In the genomic region with DNA sequence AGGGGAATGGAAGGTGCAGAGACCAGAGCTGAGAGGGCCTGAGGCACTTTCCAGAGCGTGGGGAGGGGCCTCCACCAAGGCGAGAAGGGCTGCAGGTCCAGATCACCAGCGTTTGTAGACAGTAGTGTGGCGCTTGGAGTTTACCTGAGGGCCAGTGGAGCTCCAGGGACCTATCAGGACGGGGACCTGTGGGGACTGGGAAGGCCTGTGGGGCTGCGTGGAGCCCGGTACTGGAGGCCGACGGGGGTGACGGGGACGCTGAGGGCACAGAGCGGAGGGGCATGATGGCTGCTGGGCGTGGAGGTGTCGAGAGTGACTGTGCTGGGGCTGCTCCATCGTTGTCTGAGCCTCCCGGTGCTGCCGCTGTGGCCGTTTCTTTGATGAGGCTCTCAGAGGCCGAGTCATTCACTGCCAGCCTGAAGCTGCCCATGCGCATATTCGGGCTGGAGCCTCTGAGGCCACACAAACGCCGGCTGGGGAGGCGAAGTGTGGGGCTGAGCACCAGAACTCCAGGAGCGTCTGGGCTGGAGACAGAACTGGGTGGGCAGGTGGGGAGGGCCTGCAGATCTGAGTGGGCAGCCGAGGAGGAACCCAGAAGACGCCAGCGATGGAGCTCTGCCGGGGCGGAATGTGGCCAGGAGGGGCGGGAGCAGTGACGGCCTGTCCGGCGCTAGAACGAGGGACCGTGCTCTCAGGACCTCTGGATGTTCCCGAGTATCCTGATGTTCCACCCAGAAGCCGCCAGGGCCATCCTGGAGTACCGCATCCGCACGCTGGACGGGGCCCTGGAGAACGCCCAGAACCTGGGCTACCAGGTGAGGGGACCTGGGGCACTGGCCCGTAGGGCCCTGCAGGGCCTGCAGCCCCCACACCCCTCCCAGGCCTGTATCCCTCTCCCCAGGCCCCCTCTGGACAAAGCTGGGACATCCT, we compare ENCODE assay signal across 1 cellular context.
TF ChIP-seq lines count a peak whose summit lies in the region.

No MANE protein-coding gene starts in this region.

TF ChIP-seq in H1, 55 proteins besides CTCF, POLR2A, EP300 and RAD21:
- TF ChIP-seq, protein P1, sequence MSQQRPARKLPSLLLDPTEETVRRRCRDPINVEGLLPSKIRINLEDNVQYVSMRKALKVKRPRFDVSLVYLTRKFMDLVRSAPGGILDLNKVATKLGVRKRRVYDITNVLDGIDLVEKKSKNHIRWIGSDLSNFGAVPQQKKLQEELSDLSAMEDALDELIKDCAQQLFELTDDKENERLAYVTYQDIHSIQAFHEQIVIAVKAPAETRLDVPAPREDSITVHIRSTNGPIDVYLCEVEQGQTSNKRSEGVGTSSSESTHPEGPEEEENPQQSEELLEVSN (IDR thresholded peaks at IDR 0.05), result peak; percentile 41; the same call in 1 of the 2 replicates
- TF ChIP-seq EZH2 (IDR thresholded peaks at IDR 0.05; ENCODE audit: low read depth, low read length, severe bottlenecking) (no peak), POU5F1 (IDR thresholded peaks at IDR 0.05; ENCODE audit: low read depth, low read length) (peak; percentile 95), GABPA (IDR thresholded peaks at IDR 0.05; ENCODE audit: borderline replicate concordance, insufficient read depth, low read length) (peak; percentile 73; the same call in 1 of the 2 replicates), MAFK (IDR thresholded peaks at IDR 0.05; ENCODE audit: low read depth, low read length) (no peak), RBBP5 (IDR thresholded peaks at IDR 0.05; ENCODE audit: borderline replicate concordance, low read depth, low read length) (no peak; the same call in 1 of the 2 replicates), HDAC2 (IDR thresholded peaks at IDR 0.05; ENCODE audit: borderline replicate concordance in 1 of 2, low read depth in 2 of 2, low read length in 2 of 2) (0 out of 4 replicates have a peak, but pooled peaks of 1 of the 2 experiments have one; percentile 18)
